ENCODE assay signal across 13 cellular contexts in genomic region chr2:238493880-238494572, GRCh38.
A peak's percentile ranks its signal among the peaks of the same experiment; 100 is the strongest.
DNase-seq lines count a peak whose midpoint lies in the region; ATAC-seq and TF ChIP-seq lines count a peak whose summit lies in the region.
"Had no signal": no experiment of that assay in that cellular context is flagged by ENCODE, and none has a peak within 500 bp of the region (broad histone marks: within the 10 kb centered on the region; RNA-seq: fewer than 3 reads in every experiment).

No MANE protein-coding gene starts in this region.

- no peaks in the 10 kb centered on the region for H3K79me2 ChIP-seq in GM23338 (replicated peaks; ENCODE audit: insufficient read depth)

- no peak for TF ChIP-seq CTCF in GM23338 (conservative IDR thresholded peaks at IDR 0.05; ENCODE audit: low read depth in 2 of 2)

- no peaks in the 10 kb centered on the region for H3K4me1 ChIP-seq in GM23338 (ENCODE audit: insufficient read depth)

- no peak overlapping the region for H3K4me3 ChIP-seq in GM23338
- H3K4me3 ChIP-seq: sigmoid colon had no signal

- H3K9me3 Mint-ChIP-seq in GM23338 (no peaks in the 10 kb centered on the region), immature natural killer cell (no peaks in the 10 kb centered on the region)

- no peak overlapping the region for H3K27ac Mint-ChIP-seq in GM23338
- H3K27ac Mint-ChIP-seq in immature natural killer cell, result no peak overlapping the region

- no peak overlapping the region for H3K4me2 ChIP-seq in GM23338

- peaks cover 5% of the 10 kb centered on the region for H3K27me3 Mint-ChIP-seq in GM23338 (ENCODE audit: insufficient read depth, low read depth, poor library complexity)
- H3K27me3 Mint-ChIP-seq in immature natural killer cell (ENCODE audit: low read depth in 3 of 3), result peaks cover 0 to 6% (median 2%) of the 10 kb centered on the region in 3 donors

- H3K27me3 ChIP-seq in GM23338 (ENCODE audit: insufficient read depth), result no peaks in the 10 kb centered on the region
- H3K27me3 ChIP-seq: brain microvascular endothelial cell, sigmoid colon had no signal

- H3K36me3 ChIP-seq in GM23338 (ENCODE audit: insufficient read depth), result no peaks in the 10 kb centered on the region
- H3K36me3 ChIP-seq: brain microvascular endothelial cell, sigmoid colon had no signal

- H3K36me3 Mint-ChIP-seq in GM23338 (ENCODE audit: low read depth) (no peaks in the 10 kb centered on the region), immature natural killer cell (no peaks in the 10 kb centered on the region)

- no peaks in the 10 kb centered on the region for H3K9me2 ChIP-seq in GM23338 (ENCODE audit: insufficient read depth)

- ATAC-seq in GM23338 (no peak), left cardiac atrium (no peak)

- DNase-seq in GM23338 (ENCODE audit: low spot score) (no peak), NOMO-1 treated with dmso at 0.1 percent for 144 hours (lab: John Stamatoyannopoulos, UW; ENCODE audit: unreplicated experiment) (peak; percentile 12), hypothalamus (lab: John Stamatoyannopoulos, UW) (no peak), left cardiac atrium (no peak), immature natural killer cell (no peak)
- DNase-seq in activated naive CD4-positive, alpha-beta T cell treated with anti-CD3 and anti-CD28 coated beads, Interleukin-2, amount 50 U/mL, for 16 hours, result peak; percentile 23
- peak in 2 of 3 donors; percentile 8 to 17 for DNase-seq in stimulated activated CD4-positive, alpha-beta T cell treated with anti-CD3 and anti-CD28 coated beads, TNF-alpha, amount 100 ng/mL, for 48 hours (ENCODE audit: low read depth in 3 of 3)
- no peak for DNase-seq in effector CD4-positive, alpha-beta T cell
- DNase-seq: brain microvascular endothelial cell, DMS 273 treated with DMSO at 0.1 percent for 48 hours, mammary epithelial cell, sigmoid colon, substantia nigra had no signal

- H2AFZ ChIP-seq in GM23338, result 0 out of 2 replicates have a peak overlapping the region, but pooled peaks have one; percentile 63

- intact Hi-C loops in left cardiac atrium (cut with DNase I), result no loop called here

- H3F3A ChIP-seq in GM23338 (replicated peaks; ENCODE audit: low read depth), result no peaks in the 10 kb centered on the region

- H3K4me1 Mint-ChIP-seq in GM23338 (peaks cover 8% of the 10 kb centered on the region), immature natural killer cell (peaks cover 4 to 8% of the 10 kb centered on the region in 2 donors)

- H3K4me3 Mint-ChIP-seq in GM23338, result no peak overlapping the region
- no peak overlapping the region for H3K4me3 Mint-ChIP-seq in immature natural killer cell

- H3K27ac ChIP-seq in GM23338 (ENCODE audit: low read depth), result no peak overlapping the region
- H3K27ac ChIP-seq: brain microvascular endothelial cell had no signal

- H4K20me1 ChIP-seq in GM23338 (replicated peaks; ENCODE audit: insufficient read depth), result no peaks in the 10 kb centered on the region

TF ChIP-seq in GM23338, 12 proteins besides CTCF, POLR2A, EP300 and RAD21:
- no peak for TF ChIP-seq JUNB (IDR thresholded peaks at IDR 0.05; ENCODE audit: unreplicated experiment)
- TF ChIP-seq ZNF462 (CRISPR knock-in tag; IDR thresholded peaks at IDR 0.05), result no peak
- no peak for TF ChIP-seq NANOG (IDR thresholded peaks at IDR 0.05; ENCODE audit: borderline replicate concordance)
- TF ChIP-seq POLR2AphosphoS5 (IDR thresholded peaks at IDR 0.05; ENCODE audit: low read depth), result no peak
- TF ChIP-seq EZH2phosphoT487 (IDR thresholded peaks at IDR 0.05; ENCODE audit: unreplicated experiment), result no peak
- TF ChIP-seq REST (IDR thresholded peaks at IDR 0.05; ENCODE audit: unreplicated experiment), result no peak
- no peak for TF ChIP-seq ZNF114 (CRISPR knock-in tag; IDR thresholded peaks at IDR 0.05)
- no peak for TF ChIP-seq CREB1 (CRISPR knock-in tag; IDR thresholded peaks at IDR 0.05; ENCODE audit: low read depth)
TF ChIP-seq in GM23338: peak in this region for 0.

Comparison
In these comparisons a context has a peak if more than half of its experiments do, and no peak if none do; other contexts are left out.
1. DNase-seq: peak in NOMO-1 treated with dmso at 0.1 percent for 144 hours (single experiment), activated naive CD4-positive, alpha-beta T cell treated with anti-CD3 and anti-CD28 coated beads, Interleukin-2, amount 50 U/mL, for 16 hours (single experiment) and stimulated activated CD4-positive, alpha-beta T cell treated with anti-CD3 and anti-CD28 coated beads, TNF-alpha, amount 100 ng/mL, for 48 hours (2 of 3); none in GM23338 (single experiment), hypothalamus (0 of 51), effector CD4-positive, alpha-beta T cell (single experiment), left cardiac atrium (single experiment) and immature natural killer cell (0 of 3).